In the genomic region with DNA sequence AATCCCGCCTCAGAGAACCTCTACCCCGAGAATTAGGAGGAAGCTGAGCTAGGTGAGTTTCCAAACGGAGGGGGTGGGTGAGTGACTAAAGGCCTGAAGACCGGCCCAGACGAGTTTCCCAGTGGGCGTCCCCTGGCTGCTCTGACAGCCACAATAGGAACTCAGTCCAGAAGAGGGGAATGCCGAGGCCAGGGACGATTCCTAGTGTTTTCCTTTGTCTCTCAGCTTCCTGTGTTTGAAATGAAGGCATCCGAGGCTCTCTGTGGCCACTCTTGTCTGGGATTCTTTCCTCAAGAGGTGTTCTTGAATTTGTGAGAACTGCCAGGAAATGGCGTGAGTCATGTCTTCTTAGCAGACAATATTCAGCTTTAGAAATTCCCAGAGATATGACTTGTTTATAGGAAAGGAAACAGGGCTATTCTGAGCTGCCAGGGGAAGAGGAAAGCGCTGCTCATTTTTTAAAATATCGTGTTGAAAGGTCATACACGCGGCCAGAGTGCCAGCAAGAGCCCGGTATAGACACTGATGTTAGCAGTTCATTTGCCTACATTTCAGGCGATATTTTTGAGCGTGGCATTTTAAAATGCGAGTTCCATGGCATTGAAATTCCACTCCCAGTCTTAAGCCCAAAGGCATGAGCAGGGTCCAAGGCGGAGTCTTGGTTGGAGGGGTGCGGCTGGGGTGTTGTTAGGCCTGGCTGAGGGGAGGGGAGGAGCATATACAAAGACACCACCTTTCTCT, we compare ENCODE assay signal across 8 cellular contexts.
DNase-seq lines count a peak whose midpoint lies in the region; ATAC-seq and TF ChIP-seq lines count a peak whose summit lies in the region.
"Had no signal": no experiment of that assay in that cellular context is flagged by ENCODE, and none has a peak within 500 bp of the region (broad histone marks: within the 10 kb centered on the region; RNA-seq: fewer than 3 reads in every experiment).

No MANE protein-coding gene starts in this region.

- H3K9me3 Mint-ChIP-seq in nephron progenitor cell: no peaks in the 10 kb centered on the region

- H3K4me1 ChIP-seq in esophagus squamous epithelium (peaks cover 26 to 64% (median 38%) of the 10 kb centered on the region in 3 donors), uterus (peaks cover 0 to 4% of the 10 kb centered on the region in 2 donors)

- H3K27ac Mint-ChIP-seq in nephron progenitor cell: peak overlapping the region; percentile 93
- H3K27ac Mint-ChIP-seq: activated naive CD8-positive, alpha-beta T cell treated with anti-CD3 and anti-CD28 coated beads, Interleukin-2, amount 10 ng/mL, durations not matched to agents 7 days and 5 days had no signal

- intact Hi-C loops in esophagus squamous epithelium (cut with DNase I): no loop called here
- intact Hi-C loops in uterus (cut with DNase I; ENCODE audit: low total_unique reads): no loop called here

- H3K4me3 Mint-ChIP-seq in nephron progenitor cell: peak overlapping the region; percentile 63
- H3K4me3 Mint-ChIP-seq: activated naive CD8-positive, alpha-beta T cell treated with anti-CD3 and anti-CD28 coated beads, Interleukin-2, amount 10 ng/mL, durations not matched to agents 7 days and 5 days had no signal

- H3K9me3 ChIP-seq in esophagus squamous epithelium (no peaks in the 10 kb centered on the region), uterus (no peaks in the 10 kb centered on the region)

- peak in 1 of 6 experiments; percentile 4 for TF ChIP-seq CTCF in esophagus squamous epithelium (IDR thresholded peaks at IDR 0.05)
- TF ChIP-seq CTCF in nephron progenitor cell (IDR thresholded peaks at IDR 0.05): no peak
- no peak for TF ChIP-seq CTCF in uterus (IDR thresholded peaks at IDR 0.05)

- H3K36me3 Mint-ChIP-seq in nephron progenitor cell (ENCODE audit: low read depth): no peaks in the 10 kb centered on the region

- H3K36me3 ChIP-seq in esophagus squamous epithelium: no peaks in the 10 kb centered on the region
- no peaks in the 10 kb centered on the region for H3K36me3 ChIP-seq in uterus

- H3K27me3 Mint-ChIP-seq in nephron progenitor cell (ENCODE audit: low read depth, poor library complexity): no peaks in the 10 kb centered on the region
- H3K27me3 Mint-ChIP-seq: activated naive CD8-positive, alpha-beta T cell treated with anti-CD3 and anti-CD28 coated beads, Interleukin-2, amount 10 ng/mL, durations not matched to agents 7 days and 5 days had no signal

- DNase-seq in activated CD4-positive, alpha-beta T cell treated with anti-CD3 and anti-CD28 coated beads for 4 hours: peak; percentile 24 to 49
- DNase-seq in esophagus squamous epithelium (lab: John Stamatoyannopoulos, UW): no peak
- DNase-seq in nephron progenitor cell: peak; percentile 25
- DNase-seq in uterus: peak; percentile 61 to 79
- no peak for DNase-seq in NCI-H446 (lab: John Stamatoyannopoulos, UW)
- DNase-seq: activated naive CD8-positive, alpha-beta T cell treated with anti-CD3 and anti-CD28 coated beads, Interleukin-2, amount 10 ng/mL, durations not matched to agents 7 days and 5 days had no signal

- WGBS in esophagus squamous epithelium, 2 donors: 6 to 17% methylated on average over 20 of the region's 20 CpGs

- ATAC-seq in GM19025 (IDR thresholded peaks at IDR 0.05; ENCODE audit: low read depth, unreplicated experiment) (peak; percentile 32), HG03097 (IDR thresholded peaks at IDR 0.05; ENCODE audit: low FRiP score, unreplicated experiment) (peak; percentile 35)

- TF ChIP-seq POLR2A in esophagus squamous epithelium (IDR thresholded peaks at IDR 0.05) (peak in 1 of 4 donors; percentile 46), uterus (IDR thresholded peaks at IDR 0.05) (peak in 1 of 2 donors; percentile 43)

- no peaks in the 10 kb centered on the region for H3K27me3 ChIP-seq in esophagus squamous epithelium
- H3K27me3 ChIP-seq in uterus: no peaks in the 10 kb centered on the region

- peaks cover 72% of the 10 kb centered on the region for H3K4me1 Mint-ChIP-seq in nephron progenitor cell

- H3K27ac ChIP-seq in esophagus squamous epithelium (peak overlapping the region; percentile 81 to 93 (median 88)), uterus (peak overlapping the region; percentile 86 to 92)

- H3K4me3 ChIP-seq in esophagus squamous epithelium (peak overlapping the region; percentile 6 to 59 (median 25)), uterus (peak overlapping the region; percentile 17 to 25)

Comparison
In these comparisons a context has a peak if more than half of its experiments do, and no peak if none do; other contexts are left out.
1. DNase-seq: peak in activated CD4-positive, alpha-beta T cell treated with anti-CD3 and anti-CD28 coated beads for 4 hours (2 of 2), nephron progenitor cell (single experiment) and uterus (2 of 2); none in esophagus squamous epithelium (single experiment) and NCI-H446 (0 of 2).